In genomic region chr17:79711715-79712305, GRCh38 we compare ENCODE assay signal across 23 cellular contexts. TPM values are rescaled to one million over a fixed set of nuclear protein-coding genes. Genes with fewer than 3 reads are reported as not detected.
"Had no signal": no experiment of that assay in that cellular context is flagged by ENCODE, and none has a peak within 500 bp of the region (broad histone marks: within the 10 kb centered on the region; RNA-seq: fewer than 3 reads in every experiment).

No MANE protein-coding gene starts in this region.

- H3K9me3 Mint-ChIP-seq: neural crest cell, T-cell had no signal

- H3K36me3 ChIP-seq: brain microvascular endothelial cell, lower lobe of right lung, spleen had no signal

- H3K9me3 ChIP-seq: lower lobe of right lung, spleen, testis had no signal

- H3K27me3 Mint-ChIP-seq: progenitor cell of endocrine pancreas had no signal

- H3K4me1 Mint-ChIP-seq: neural crest cell had no signal

- FAIRE-seq: kidney had no signal

- DNase-seq: activated CD8-positive, alpha-beta memory T cell treated with anti-CD3 and anti-CD28 coated beads, Interleukin-2, amount 50 U/mL, for 48 hours; activated naive CD4-positive, alpha-beta T cell treated with Interleukin-2 at 50 U/mL for 16 hours; activated T-cell treated with anti-CD3 and anti-CD28 coated beads, Interleukin-2, amount 50 U/mL, for 48 hours; anterior cingulate cortex; brain microvascular endothelial cell; central memory CD4-positive, alpha-beta T cell; effector memory CD4-positive, alpha-beta T cell; kidney; lower lobe of right lung; naive B cell; spleen; stimulated activated CD4-positive, alpha-beta T cell treated with anti-CD3 and anti-CD28 coated beads, Interleukin-4, amount 100 ng/mL, for 1 hour; stimulated activated naive CD4-positive, alpha-beta T cell; T-cell; testis; trophoblast cell had no signal

- H3K27me3 ChIP-seq: brain microvascular endothelial cell, foreskin keratinocyte, testis had no signal

- H3K36me3 Mint-ChIP-seq: naive B cell, T-cell had no signal

- H3K27ac Mint-ChIP-seq: naive B cell, progenitor cell of endocrine pancreas, T-cell had no signal

- ATAC-seq: foreskin keratinocyte, lower lobe of right lung, T-cell had no signal

- H3K4me3 ChIP-seq: lower lobe of right lung, spleen, testis had no signal

- H3K4me3 Mint-ChIP-seq: neural crest cell, T-cell had no signal

- H3K4me1 ChIP-seq: foreskin keratinocyte, testis had no signal

- H3K27ac ChIP-seq: brain microvascular endothelial cell, foreskin keratinocyte, lower lobe of right lung, spleen, testis had no signal

RNA-seq across cellular contexts. Expression of gene ENPP7, which starts 18.9 kb away (rescaled TPM):
- total RNA-seq: dermis microvascular lymphatic vessel endothelial cell, foreskin keratinocyte, glomerular endothelial cell, neural crest cell, osteocyte, progenitor cell of endocrine pancreas had no signal
- polyA plus RNA-seq: esophagus, foreskin keratinocyte had no signal
